In the genomic region with DNA sequence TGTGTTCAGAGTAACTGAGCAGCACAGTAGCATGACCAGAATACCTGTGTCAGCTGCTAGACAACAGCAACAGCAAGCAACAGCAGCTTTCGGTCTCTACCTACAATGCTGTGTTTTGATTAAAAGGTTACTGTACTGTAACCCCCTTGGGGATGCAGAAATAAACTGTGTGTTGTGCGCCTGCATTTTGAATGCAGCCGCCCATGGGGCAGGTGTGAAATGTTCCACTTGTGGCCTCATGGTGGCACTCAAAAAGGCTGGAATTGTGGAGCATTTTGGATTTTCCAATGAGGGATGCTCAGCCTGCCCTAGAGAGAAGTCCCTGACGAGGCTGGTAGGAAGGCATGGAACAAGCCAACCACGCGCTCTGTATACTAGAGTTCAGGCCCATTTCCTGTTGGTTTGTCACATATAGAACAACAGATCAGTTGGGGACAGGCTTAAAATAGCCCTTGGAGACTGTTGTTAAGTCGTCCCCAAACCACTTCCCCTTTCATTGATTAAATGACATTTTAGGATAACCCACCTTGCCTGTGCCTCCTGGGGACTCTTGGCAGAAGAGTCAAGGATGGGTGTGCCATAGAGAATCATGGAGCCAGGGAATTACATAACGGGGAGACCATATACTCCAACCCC, we compare ENCODE assay signal across 7 cellular contexts. TPM values are rescaled to one million over a fixed set of nuclear protein-coding genes. Genes with fewer than 3 reads are reported as not detected.
A peak's percentile ranks its signal among the peaks of the same experiment; 100 is the strongest.
DNase-seq lines count a peak whose midpoint lies in the region; ATAC-seq, FAIRE-seq and TF ChIP-seq lines count a peak whose summit lies in the region.

No MANE protein-coding gene starts in this region.

- DNase-seq in GM18507 (ENCODE audit: extremely low spot score, insufficient read length, low read depth) (peak; percentile 35), HTR-8/SVneo (ENCODE audit: insufficient read length, low spot score) (no peak), natural killer cell (no peak), COLO829 (ENCODE audit: low spot score) (no peak)
- no peak for DNase-seq in activated naive CD8-positive, alpha-beta T cell treated with anti-CD3 and anti-CD28 coated beads, Interleukin-2, amount 10 ng/mL, durations not matched to agents 7 days and 5 days
- no peak for DNase-seq in activated CD8-positive, alpha-beta memory T cell treated with anti-CD3 and anti-CD28 coated beads, Interleukin-2, amount 50 U/mL, for 48 hours

- FAIRE-seq in GM18507 (lab: Jason Lieb, UNC) = peak; percentile 89
- FAIRE-seq in HTR-8/SVneo (lab: Jason Lieb, UNC) = peak; percentile 63

- no peak overlapping the region for H3K4me3 Mint-ChIP-seq in activated naive CD8-positive, alpha-beta T cell treated with anti-CD3 and anti-CD28 coated beads, Interleukin-2, amount 10 ng/mL, durations not matched to agents 7 days and 5 days
- H3K4me3 Mint-ChIP-seq in natural killer cell = peak overlapping the region; percentile 58

- POLR2A ChIA-PET in activated naive CD8-positive, alpha-beta T cell treated with anti-CD3 and anti-CD28 coated beads, Interleukin-2, amount 10 ng/mL, durations not matched to agents 7 days and 5 days (lab: Charles Lee) = no interaction called here

- H3K9me3 Mint-ChIP-seq in activated naive CD8-positive, alpha-beta T cell treated with anti-CD3 and anti-CD28 coated beads, Interleukin-2, amount 10 ng/mL, durations not matched to agents 7 days and 5 days = no peaks in the 10 kb centered on the region
- H3K9me3 Mint-ChIP-seq in natural killer cell = no peaks in the 10 kb centered on the region

- H3K36me3 Mint-ChIP-seq in activated naive CD8-positive, alpha-beta T cell treated with anti-CD3 and anti-CD28 coated beads, Interleukin-2, amount 10 ng/mL, durations not matched to agents 7 days and 5 days = peaks cover 5% of the 10 kb centered on the region
- H3K36me3 Mint-ChIP-seq in natural killer cell = no peaks in the 10 kb centered on the region

- H3K4me1 Mint-ChIP-seq in activated naive CD8-positive, alpha-beta T cell treated with anti-CD3 and anti-CD28 coated beads, Interleukin-2, amount 10 ng/mL, durations not matched to agents 7 days and 5 days = peaks cover 13% of the 10 kb centered on the region
- H3K4me1 Mint-ChIP-seq in natural killer cell = peaks cover 20 to 34% of the 10 kb centered on the region in 2 donors

- TF ChIP-seq CTCF in natural killer cell (IDR thresholded peaks at IDR 0.05) = no peak

- H3K27me3 Mint-ChIP-seq in activated naive CD8-positive, alpha-beta T cell treated with anti-CD3 and anti-CD28 coated beads, Interleukin-2, amount 10 ng/mL, durations not matched to agents 7 days and 5 days = peaks cover 1% of the 10 kb centered on the region
- H3K27me3 Mint-ChIP-seq in natural killer cell (ENCODE audit: low read depth in 2 of 2) = peaks cover 4 to 6% of the 10 kb centered on the region in 2 donors

- intact Hi-C loops in natural killer cell (cut with micrococcal nuclease) = no loop called here

- ATAC-seq in GM21619 (IDR thresholded peaks at IDR 0.05; ENCODE audit: unreplicated experiment) (peak; percentile 81), natural killer cell (peak; percentile 84 to 87 (median 87))
- peak; percentile 60 for ATAC-seq in activated naive CD8-positive, alpha-beta T cell treated with anti-CD3 and anti-CD28 coated beads, Interleukin-2, amount 10 ng/mL, durations not matched to agents 7 days and 5 days (ENCODE audit: low read depth)

- peak overlapping the region; percentile 31 for H3K27ac Mint-ChIP-seq in activated naive CD8-positive, alpha-beta T cell treated with anti-CD3 and anti-CD28 coated beads, Interleukin-2, amount 10 ng/mL, durations not matched to agents 7 days and 5 days
- peak overlapping the region in 1 of 2 donors; percentile 67 for H3K27ac Mint-ChIP-seq in natural killer cell

RNA-seq across cellular contexts. Expression of gene SCPEP1, which starts 27.1 kb away (rescaled TPM):
- total RNA-seq in activated naive CD8-positive, alpha-beta T cell treated with anti-CD3 and anti-CD28 coated beads, Interleukin-2, amount 10 ng/mL, durations not matched to agents 7 days and 5 days = 10 to 100 TPM; 15.8 to 16.6 TPM
- total RNA-seq in natural killer cell = 10 to 100 TPM; 28.7 to 37.2 (median 35.3) TPM

RNA-seq across cellular contexts. Expression of gene COIL, which starts 44.2 kb away (rescaled TPM):
- total RNA-seq in activated naive CD8-positive, alpha-beta T cell treated with anti-CD3 and anti-CD28 coated beads, Interleukin-2, amount 10 ng/mL, durations not matched to agents 7 days and 5 days = 10 to 100 TPM; 16.4 TPM
- 10 to 100 TPM; 18.6 to 23.8 (median 20.6) TPM for total RNA-seq in natural killer cell
